Comparison of ENCODE assay signal across 29 cellular contexts in genomic region chr6:135932651-135933050, GRCh38.
DNase-seq lines count a peak whose midpoint lies in the region; FAIRE-seq and TF ChIP-seq lines count a peak whose summit lies in the region.
"Had no signal": no experiment of that assay in that cellular context is flagged by ENCODE, and none has a peak within 500 bp of the region (broad histone marks: within the 10 kb centered on the region; RNA-seq: fewer than 3 reads in every experiment).

No MANE protein-coding gene starts in this region.

- H3K9me1 ChIP-seq in keratinocyte (ENCODE audit: control insufficient read depth, extremely low read depth, insufficient read depth, low read length): no peaks in the 10 kb centered on the region

- dilution Hi-C loops in keratinocyte (cut with MboI; ENCODE audit: extremely low pct_ligation_motif_present, low sequenced_read_pairs): no loop called here

- no peaks in the 10 kb centered on the region for H3K9me3 ChIP-seq in keratinocyte (ENCODE audit: control insufficient read depth, low read depth, low read length)
- H3K9me3 ChIP-seq: Caco-2 had no signal

- DNase-seq in NCI-H526 (lab: John Stamatoyannopoulos, UW) (peak; percentile 3 to 15), NCI-H526 treated with DMSO at 0.1 percent for 48 hours (lab: John Stamatoyannopoulos, UW) (no peak), NCI-H748 (lab: John Stamatoyannopoulos, UW; ENCODE audit: unreplicated experiment) (peak; percentile 74), keratinocyte (ENCODE audit: low read depth, low spot score) (no peak), type B pancreatic cell (ENCODE audit: extremely low spot score, unreplicated experiment) (no peak), osteocyte (ENCODE audit: extremely low spot score, unreplicated experiment) (no peak), RKO (ENCODE audit: low spot score) (no peak)
- no peak for DNase-seq in activated naive CD8-positive, alpha-beta T cell treated with anti-CD3 and anti-CD28 coated beads for 36 hours
- DNase-seq: ACHN; activated CD4-positive, CD25-positive, alpha-beta regulatory T cell treated with anti-CD3 and anti-CD28 coated beads, Interleukin-2, amount 50 U/mL, for 72 hours; activated CD8-positive, alpha-beta T cell treated with anti-CD3 and anti-CD28 coated beads for 36 hours; activated gamma-delta T cell; activated naive CD8-positive, alpha-beta T cell treated with anti-CD3 and anti-CD28 coated beads, Interleukin-2, amount 50 U/mL, for 24 hours; activated T-cell treated with anti-CD3 and anti-CD28 coated beads for 4 hours; Caco-2; EL; left cardiac atrium; naive thymus-derived CD8-positive, alpha-beta T cell; NCI-H1105; NCI-H2081; NCI-H69; occipital lobe; SHP77; small intestine; stimulated activated CD4-positive, alpha-beta T cell treated with anti-CD3 and anti-CD28 coated beads, Interleukin-1b, Interleukin-23, amount 100 ng/mL, for 48 hours; T-cell had no signal

- no peak overlapping the region for H3K27ac ChIP-seq in keratinocyte (ENCODE audit: control insufficient read depth, insufficient read depth, low read length)

- TF ChIP-seq CTCF in keratinocyte (optimal IDR thresholded peaks at IDR 0.05 in 1 of 3, IDR thresholded peaks at IDR 0.05 in 1 of 3, conservative IDR thresholded peaks at IDR 0.05 in 1 of 3; ENCODE audit: extremely low read depth in 1 of 3, insufficient read depth in 2 of 3, low read length in 3 of 3): no peak
- TF ChIP-seq CTCF in type B pancreatic cell (conservative IDR thresholded peaks at IDR 0.05): no peak
- no peak for TF ChIP-seq CTCF in osteocyte (IDR thresholded peaks at IDR 0.05)

- no peak overlapping the region for H3K27ac Mint-ChIP-seq in type B pancreatic cell
- no peak overlapping the region for H3K27ac Mint-ChIP-seq in osteocyte (ENCODE audit: unreplicated experiment)
- H3K27ac Mint-ChIP-seq in activated naive CD8-positive, alpha-beta T cell treated with anti-CD3 and anti-CD28 coated beads for 36 hours: no peak overlapping the region
- H3K27ac Mint-ChIP-seq: activated CD8-positive, alpha-beta T cell treated with anti-CD3 and anti-CD28 coated beads for 36 hours; activated naive CD8-positive, alpha-beta T cell treated with anti-CD3 and anti-CD28 coated beads, Interleukin-2, amount 50 U/mL, for 24 hours; IgD-negative memory B cell; T-cell had no signal

- H3K4me1 ChIP-seq in keratinocyte (ENCODE audit: control insufficient read depth, extremely low read depth, insufficient read depth, low read length): peaks cover 25% of the 10 kb centered on the region
- H3K4me1 ChIP-seq: Caco-2 had no signal

- no peaks in the 10 kb centered on the region for H3K27me3 ChIP-seq in keratinocyte (ENCODE audit: control insufficient read depth, extremely low read depth, insufficient read depth, low read length)

- H3K27me3 Mint-ChIP-seq in type B pancreatic cell (no peaks in the 10 kb centered on the region), osteocyte (ENCODE audit: unreplicated experiment) (no peaks in the 10 kb centered on the region)
- H3K27me3 Mint-ChIP-seq in activated naive CD8-positive, alpha-beta T cell treated with anti-CD3 and anti-CD28 coated beads for 36 hours: no peaks in the 10 kb centered on the region
- H3K27me3 Mint-ChIP-seq: activated CD8-positive, alpha-beta T cell treated with anti-CD3 and anti-CD28 coated beads for 36 hours; activated naive CD8-positive, alpha-beta T cell treated with anti-CD3 and anti-CD28 coated beads, Interleukin-2, amount 50 U/mL, for 24 hours; IgD-negative memory B cell; naive thymus-derived CD8-positive, alpha-beta T cell; T-cell had no signal

- H4K20me1 ChIP-seq in keratinocyte (ENCODE audit: control insufficient read depth, extremely low read depth, insufficient read depth, low read length): no peaks in the 10 kb centered on the region

- H3K4me1 Mint-ChIP-seq in type B pancreatic cell (ENCODE audit: unreplicated experiment) (peaks cover 18% of the 10 kb centered on the region), osteocyte (ENCODE audit: unreplicated experiment) (peaks cover 34% of the 10 kb centered on the region)
- peaks cover 12% of the 10 kb centered on the region for H3K4me1 Mint-ChIP-seq in activated naive CD8-positive, alpha-beta T cell treated with anti-CD3 and anti-CD28 coated beads for 36 hours
- H3K4me1 Mint-ChIP-seq: IgD-negative memory B cell, T-cell had no signal

- H3K36me3 Mint-ChIP-seq in type B pancreatic cell: peaks cover 3% of the 10 kb centered on the region
- H3K36me3 Mint-ChIP-seq in osteocyte (ENCODE audit: unreplicated experiment): peaks cover 2% of the 10 kb centered on the region
- peaks cover 6% of the 10 kb centered on the region for H3K36me3 Mint-ChIP-seq in activated naive CD8-positive, alpha-beta T cell treated with anti-CD3 and anti-CD28 coated beads for 36 hours
- H3K36me3 Mint-ChIP-seq: IgD-negative memory B cell, T-cell had no signal

- H3K4me3 Mint-ChIP-seq in type B pancreatic cell: peak overlapping the region; percentile 13
- H3K4me3 Mint-ChIP-seq in osteocyte (ENCODE audit: unreplicated experiment): no peak overlapping the region
- no peak overlapping the region for H3K4me3 Mint-ChIP-seq in activated naive CD8-positive, alpha-beta T cell treated with anti-CD3 and anti-CD28 coated beads for 36 hours
- H3K4me3 Mint-ChIP-seq: activated CD8-positive, alpha-beta T cell treated with anti-CD3 and anti-CD28 coated beads for 36 hours; activated naive CD8-positive, alpha-beta T cell treated with anti-CD3 and anti-CD28 coated beads, Interleukin-2, amount 50 U/mL, for 24 hours; IgD-negative memory B cell; naive thymus-derived CD8-positive, alpha-beta T cell; T-cell had no signal

- H3K4me2 ChIP-seq in keratinocyte (ENCODE audit: control insufficient read depth, extremely low read depth, insufficient read depth, low read depth, low read length): peak overlapping the region; percentile 50

- FAIRE-seq in keratinocyte (lab: Jason Lieb, UNC): peak; percentile 73
- FAIRE-seq: endothelial cell of umbilical vein, GM19239, small intestine had no signal

- H3K79me2 ChIP-seq in keratinocyte (ENCODE audit: control insufficient read depth, insufficient read depth, low read length): no peaks in the 10 kb centered on the region

- H3K36me3 ChIP-seq in keratinocyte (ENCODE audit: control insufficient read depth in 2 of 2, extremely low read depth in 1 of 2, insufficient read depth in 2 of 2, low read length in 2 of 2): no peaks in the 10 kb centered on the region

- no peak overlapping the region for H3K9ac ChIP-seq in keratinocyte (ENCODE audit: control insufficient read depth, extremely low read depth, insufficient read depth, low read length)

- peak overlapping the region in 1 of 3 experiments; percentile 11 for H3K4me3 ChIP-seq in keratinocyte (ENCODE audit: control insufficient read depth in 2 of 3, extremely low read depth in 1 of 3, insufficient read depth in 2 of 3, low read depth in 1 of 3, low read length in 3 of 3)

- H2AFZ ChIP-seq in keratinocyte (ENCODE audit: control insufficient read depth, low read length): peak overlapping the region; percentile 48

- H3K9me3 Mint-ChIP-seq in type B pancreatic cell (peaks cover 4% of the 10 kb centered on the region), osteocyte (ENCODE audit: unreplicated experiment) (no peaks in the 10 kb centered on the region)
- H3K9me3 Mint-ChIP-seq in activated naive CD8-positive, alpha-beta T cell treated with anti-CD3 and anti-CD28 coated beads for 36 hours: peaks cover 11% of the 10 kb centered on the region

Comparison
In these comparisons a context has a peak if more than half of its experiments do, and no peak if none do; other contexts are left out.
1. DNase-seq: peak in NCI-H526 (2 of 2) and NCI-H748 (single experiment); none in NCI-H526 treated with DMSO at 0.1 percent for 48 hours (single experiment), keratinocyte (single experiment), type B pancreatic cell (single experiment), osteocyte (single experiment), RKO (single experiment) and activated naive CD8-positive, alpha-beta T cell treated with anti-CD3 and anti-CD28 coated beads for 36 hours (single experiment).